26 cellular contexts compared by ENCODE assay signal in the genomic region with DNA sequence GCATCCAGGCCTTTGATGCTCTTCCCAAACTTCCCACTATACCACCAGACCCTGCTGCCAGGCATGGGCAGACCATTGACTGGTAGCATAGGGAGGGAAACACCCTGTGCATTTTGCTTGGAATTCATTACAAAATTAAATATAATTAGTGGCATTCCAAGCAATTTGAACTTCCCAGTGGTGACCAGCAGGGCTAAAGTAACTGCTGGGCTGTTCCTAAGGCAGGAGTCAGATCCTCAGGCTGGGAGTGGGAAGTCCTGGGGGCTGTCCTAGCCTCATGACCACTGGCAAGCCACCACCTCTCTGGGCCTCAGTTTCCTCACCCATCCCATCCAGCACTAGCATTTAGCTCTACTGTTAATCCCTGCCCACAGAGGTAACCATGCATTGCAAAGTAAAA. TPM values are rescaled to one million over a fixed set of nuclear protein-coding genes. Genes with fewer than 3 reads are reported as not detected.
A peak's percentile ranks its signal among the peaks of the same experiment; 100 is the strongest.
DNase-seq lines count a peak whose midpoint lies in the region; ATAC-seq, FAIRE-seq and TF ChIP-seq lines count a peak whose summit lies in the region.
"Had no signal": no experiment of that assay in that cellular context is flagged by ENCODE, and none has a peak within 500 bp of the region (broad histone marks: within the 10 kb centered on the region; RNA-seq: fewer than 3 reads in every experiment).

No MANE protein-coding gene starts in this region.

- H3K9ac ChIP-seq in kidney (ENCODE audit: low read length in 2 of 2) (peak overlapping the region in 1 of 2 donors; percentile 48), rectal smooth muscle tissue (ENCODE audit: low read length) (no peak overlapping the region)

- H3K27me3 ChIP-seq in rectal smooth muscle tissue (ENCODE audit: control insufficient read depth, insufficient read depth, low read length) = no peaks in the 10 kb centered on the region
- H3K27me3 ChIP-seq: testis had no signal

- H3K9me3 ChIP-seq in kidney (ENCODE audit: control insufficient read depth in 1 of 2, low read length in 2 of 2) = no peaks in the 10 kb centered on the region
- H3K9me3 ChIP-seq: left ventricle myocardium inferior, testis had no signal

- ATAC-seq in GM18520 (IDR thresholded peaks at IDR 0.05; ENCODE audit: unreplicated experiment) (no peak), GM19452 (IDR thresholded peaks at IDR 0.05; ENCODE audit: unreplicated experiment) (no peak), GM19328 (IDR thresholded peaks at IDR 0.05; ENCODE audit: unreplicated experiment) (no peak)
- ATAC-seq: WTC11 had no signal

- peak overlapping the region; percentile 23 to 36 for H3K4me3 ChIP-seq in kidney (ENCODE audit: low read length in 2 of 2)
- peak overlapping the region; percentile 55 for H3K4me3 ChIP-seq in rectal smooth muscle tissue (ENCODE audit: low read length)
- H3K4me3 ChIP-seq: left ventricle myocardium inferior, testis had no signal

- FAIRE-seq in kidney (lab: Jason Lieb, UNC) = no peak
- FAIRE-seq: colon, frontal cortex had no signal

- H3K27ac ChIP-seq in C4-2B = peak overlapping the region; percentile 96
- peak overlapping the region; percentile 91 for H3K27ac ChIP-seq in VCaP
- H3K27ac ChIP-seq in kidney (ENCODE audit: low read depth in 2 of 2, low read length in 2 of 2) = peak overlapping the region; percentile 61 to 94
- H3K27ac ChIP-seq in rectal smooth muscle tissue (ENCODE audit: low read depth, low read length) = no peak overlapping the region
- H3K27ac ChIP-seq: left ventricle myocardium inferior, testis had no signal

- peaks cover 0 to 1% of the 10 kb centered on the region in 2 donors for H3K36me3 ChIP-seq in kidney (ENCODE audit: control insufficient read depth in 1 of 2, insufficient read depth in 2 of 2, low read length in 2 of 2)
- peaks cover 5% of the 10 kb centered on the region for H3K36me3 ChIP-seq in rectal smooth muscle tissue (ENCODE audit: control insufficient read depth, insufficient read depth, low read length)
- H3K36me3 ChIP-seq: left ventricle myocardium inferior had no signal

- in situ Hi-C loops in G401 (cut with HindIII; ENCODE audit: low sequenced_read_pairs) = no loop called here

- peaks cover 34 to 46% of the 10 kb centered on the region in 2 donors for H3K4me1 ChIP-seq in kidney (ENCODE audit: control insufficient read depth in 1 of 2, insufficient read depth in 1 of 2, low read depth in 1 of 2, low read length in 2 of 2)
- H3K4me1 ChIP-seq in rectal smooth muscle tissue (ENCODE audit: control insufficient read depth, insufficient read depth, low read length) = peaks cover 9% of the 10 kb centered on the region

- DNase-seq in kidney (no peak), G401 (ENCODE audit: low spot score) (no peak)
- DNase-seq: activated CD4-positive, alpha-beta memory T cell treated with anti-CD3 and anti-CD28 coated beads, Interleukin-2, amount 10 ng/mL, durations not matched to agents 7 days and 5 days; activated naive CD4-positive, alpha-beta T cell treated with anti-CD3 and anti-CD28 coated beads, Interleukin-2, amount 10 ng/mL, durations not matched to agents 7 days and 5 days; activated T-cell treated with anti-CD3 and anti-CD28 coated beads, Interleukin-2, amount 50 U/mL, for 24 hours; aorta; CD4-positive, alpha-beta T cell; DMS53; GOT3; left ventricle myocardium inferior; naive B cell; NCI-H1694; NCI-H446; posterior cingulate gyrus; SHP77 treated with DMSO at 0.1 percent for 48 hours; T-helper 2 cell; testis had no signal

- TF ChIP-seq CTCF in C4-2B (conservative IDR thresholded peaks at IDR 0.05) (no peak), VCaP (conservative IDR thresholded peaks at IDR 0.05) (no peak; the same call in 1 of the 2 replicates), kidney (IDR thresholded peaks at IDR 0.05; ENCODE audit: borderline replicate concordance, extremely low read depth, insufficient read depth) (no peak)

- intact Hi-C loops in kidney (cut with DNase I) = no loop called here

RNA-seq across cellular contexts. Expression of gene PRR15L, which starts 3.7 kb away (rescaled TPM):
- 105 TPM for total RNA-seq in kidney
- polyA plus RNA-seq in kidney (ENCODE audit: insufficient read depth, low read depth, low replicate concordance) = 64.5 TPM
- not detected in 2 replicates for total RNA-seq in G401 (2014; rRNA removed; shearing (Covaris generic))
- total RNA-seq: activated CD4-positive, alpha-beta memory T cell treated with anti-CD3 and anti-CD28 coated beads, Interleukin-2, amount 10 ng/mL, durations not matched to agents 7 days and 5 days; aorta; CD4-positive, alpha-beta T cell; frontal cortex had no signal

RNA-seq across cellular contexts. Expression of gene PNPO, which starts 12.6 kb away (rescaled TPM):
- 45.1 TPM for total RNA-seq in kidney
- 55.8 TPM for polyA plus RNA-seq in kidney (ENCODE audit: insufficient read depth, low read depth, low replicate concordance)
- 50.2 and 90.7 TPM in 2 replicates for total RNA-seq in G401 (2014; rRNA removed; shearing (Covaris generic))

RNA-seq across cellular contexts. Expression of gene CDK5RAP3, which starts 17.0 kb away (rescaled TPM):
- 208 TPM for total RNA-seq in kidney
- 140 TPM for polyA plus RNA-seq in kidney (ENCODE audit: insufficient read depth, low read depth, low replicate concordance)
- total RNA-seq in G401 (2014; rRNA removed; shearing (Covaris generic)) = 101 and 129 TPM in 2 replicates

RNA-seq across cellular contexts. Expression of gene SP2, which starts 57.9 kb away (rescaled TPM):
- 23.6 TPM for total RNA-seq in kidney
- 9.0 TPM for polyA plus RNA-seq in kidney (ENCODE audit: insufficient read depth, low read depth, low replicate concordance)
- 0.68 and 0.71 TPM in 2 replicates for total RNA-seq in G401 (2014; rRNA removed; shearing (Covaris generic))

Comparison
In these comparisons a context has a peak if more than half of its experiments do, and no peak if none do; other contexts are left out.
1. RNA of gene PRR15L, which starts 3.7 kb away (total RNA-seq): 105 TPM in kidney (single experiment); not detected in G401; every median in the first group is over 100 times any median in the second.